In the genomic region with DNA sequence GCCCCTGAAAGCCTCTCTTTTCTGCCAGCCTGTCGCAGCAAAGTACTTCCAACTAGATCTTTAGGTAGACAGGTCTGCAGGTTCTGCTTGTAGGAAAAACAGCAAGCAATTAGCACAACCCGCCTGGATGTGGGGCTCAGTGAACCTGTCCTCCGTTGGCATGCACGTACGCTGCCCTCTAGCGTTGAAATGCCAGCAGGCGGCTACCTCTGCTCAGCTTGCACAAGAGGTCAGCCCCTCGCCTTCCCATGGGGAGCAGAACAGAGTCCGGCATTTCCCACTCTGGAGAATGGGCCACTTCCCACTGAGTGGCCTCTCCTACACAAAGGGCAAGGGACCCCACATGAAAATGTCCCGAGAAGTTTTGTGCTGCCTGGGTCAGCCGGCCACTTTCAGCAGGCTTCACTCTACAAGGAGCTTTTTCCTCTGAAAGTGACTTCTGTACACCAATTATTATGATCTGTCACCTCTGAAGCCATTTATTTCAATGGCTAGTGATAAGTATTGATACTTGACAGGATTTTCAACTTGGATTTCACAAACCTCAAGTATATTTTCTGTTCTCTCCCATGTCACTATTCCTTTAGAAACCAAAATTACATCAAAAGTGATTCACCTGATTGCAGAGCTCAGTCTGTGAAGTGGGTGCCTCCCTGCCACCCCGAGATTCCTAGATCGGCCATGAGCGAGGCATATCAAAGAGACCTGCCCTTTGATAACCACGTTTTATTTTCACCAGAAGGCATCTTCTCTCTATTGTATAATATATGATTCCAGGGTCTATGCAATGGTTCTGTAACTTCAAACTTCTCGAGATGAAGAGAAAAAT, we compare ENCODE assay signal across 9 cellular contexts. TPM values are rescaled to one million over a fixed set of nuclear protein-coding genes. Genes with fewer than 3 reads are reported as not detected.
A peak's percentile ranks its signal among the peaks of the same experiment; 100 is the strongest.
DNase-seq lines count a peak whose midpoint lies in the region; ATAC-seq and TF ChIP-seq lines count a peak whose summit lies in the region.
"Had no signal": no experiment of that assay in that cellular context is flagged by ENCODE, and none has a peak within 500 bp of the region (broad histone marks: within the 10 kb centered on the region; RNA-seq: fewer than 3 reads in every experiment).

No MANE protein-coding gene starts in this region.

- peaks cover 8% of the 10 kb centered on the region for H3K4me1 Mint-ChIP-seq in CD4-positive, alpha-beta T cell (ENCODE audit: low read depth)
- peaks cover 6% of the 10 kb centered on the region for H3K4me1 Mint-ChIP-seq in activated CD4-positive, alpha-beta T cell treated with anti-CD3 and anti-CD28 coated beads, Interleukin-2, amount 10 ng/mL, durations not matched to agents 7 days and 5 days
- peaks cover 3% of the 10 kb centered on the region for H3K4me1 Mint-ChIP-seq in memory B cell

- CTCF ChIA-PET in CD4-positive, alpha-beta T cell (lab: Charles Lee) = interaction anchor here (0.9 to 1.2 kb wide), 4 partner anchors 10 to 41 kb away, joined by 3 to 4 read pairs (median 3); no protein-coding TSS in a partner anchor
- CTCF ChIA-PET in activated CD4-positive, alpha-beta T cell treated with anti-CD3 and anti-CD28 coated beads, Interleukin-2, amount 10 ng/mL, durations not matched to agents 7 days and 5 days (lab: Charles Lee) = interaction anchor here (0.7 to 2.6 kb wide), 10 partner anchors 9 to 239 kb away, joined by 3 to 12 read pairs (median 3); no protein-coding TSS in a partner anchor

- H3K27me3 Mint-ChIP-seq in CD4-positive, alpha-beta T cell = peaks cover 71% of the 10 kb centered on the region
- H3K27me3 Mint-ChIP-seq in activated CD4-positive, alpha-beta T cell treated with anti-CD3 and anti-CD28 coated beads, Interleukin-2, amount 10 ng/mL, durations not matched to agents 7 days and 5 days = peaks cover 44% of the 10 kb centered on the region
- H3K27me3 Mint-ChIP-seq in memory B cell = peaks cover 13% of the 10 kb centered on the region

- H3K27me3 ChIP-seq in CD4-positive, alpha-beta T cell (ENCODE audit: control insufficient read depth, insufficient read depth, low read length) = peaks cover 24% of the 10 kb centered on the region

- POLR2A ChIA-PET in CD4-positive, alpha-beta T cell (lab: Charles Lee) = interaction anchor here (0.9 kb wide), 1 partner anchor 25 kb away, joined by 5 read pairs; no protein-coding TSS in a partner anchor
- POLR2A ChIA-PET in activated CD4-positive, alpha-beta T cell treated with anti-CD3 and anti-CD28 coated beads, Interleukin-2, amount 10 ng/mL, durations not matched to agents 7 days and 5 days (lab: Charles Lee) = no interaction called here

- H3K9me3 ChIP-seq in CD4-positive, alpha-beta T cell (ENCODE audit: control insufficient read depth, low read length) = no peaks in the 10 kb centered on the region

- no peaks in the 10 kb centered on the region for H3K36me3 Mint-ChIP-seq in CD4-positive, alpha-beta T cell (ENCODE audit: low read depth)
- H3K36me3 Mint-ChIP-seq in activated CD4-positive, alpha-beta T cell treated with anti-CD3 and anti-CD28 coated beads, Interleukin-2, amount 10 ng/mL, durations not matched to agents 7 days and 5 days (ENCODE audit: low read depth) = no peaks in the 10 kb centered on the region
- H3K36me3 Mint-ChIP-seq in memory B cell = no peaks in the 10 kb centered on the region
- H3K36me3 Mint-ChIP-seq: IgD-negative memory B cell had no signal

- peak; percentile 32 to 64 (median 43) for DNase-seq in CD4-positive, alpha-beta T cell
- DNase-seq in NCI-H460 (ENCODE audit: extremely low read depth, low read depth) = peak; percentile 62
- DNase-seq in activated CD4-positive, alpha-beta T cell treated with anti-CD3 and anti-CD28 coated beads, Interleukin-2, amount 10 ng/mL, durations not matched to agents 7 days and 5 days = peak; percentile 68
- peak; percentile 35 for DNase-seq in effector CD4-positive, alpha-beta T cell
- peak in 1 of 2 donors; percentile 32 for DNase-seq in memory B cell (ENCODE audit: low spot score in 2 of 2)
- DNase-seq in stimulated activated CD8-positive, alpha-beta memory T cell treated with anti-CD3 and anti-CD28 coated beads, Interleukin-15, amount 100 ng/mL, for 24 hours (ENCODE audit: low read depth) = peak; percentile 22
- DNase-seq in DMS114 treated with DMSO at 0.1 percent for 48 hours (lab: John Stamatoyannopoulos, UW; ENCODE audit: unreplicated experiment) = no peak

- peak; percentile 72 for TF ChIP-seq CTCF in CD4-positive, alpha-beta T cell (IDR thresholded peaks at IDR 0.05)

- H3K9me3 Mint-ChIP-seq in CD4-positive, alpha-beta T cell = no peaks in the 10 kb centered on the region
- no peaks in the 10 kb centered on the region for H3K9me3 Mint-ChIP-seq in activated CD4-positive, alpha-beta T cell treated with anti-CD3 and anti-CD28 coated beads, Interleukin-2, amount 10 ng/mL, durations not matched to agents 7 days and 5 days
- peaks cover 2% of the 10 kb centered on the region for H3K9me3 Mint-ChIP-seq in memory B cell

- no peak overlapping the region for H3K27ac Mint-ChIP-seq in CD4-positive, alpha-beta T cell
- no peak overlapping the region for H3K27ac Mint-ChIP-seq in activated CD4-positive, alpha-beta T cell treated with anti-CD3 and anti-CD28 coated beads, Interleukin-2, amount 10 ng/mL, durations not matched to agents 7 days and 5 days
- H3K27ac Mint-ChIP-seq in memory B cell = peak overlapping the region; percentile 24
- H3K27ac Mint-ChIP-seq: IgD-negative memory B cell had no signal

- intact Hi-C loops in CD4-positive, alpha-beta T cell (cut with DNase I, micrococcal nuclease) = loop anchor here in 1 of 2 experiments (2.0 kb wide), 1 partner anchor 24 kb away; no protein-coding TSS in a partner anchor

- peak; percentile 69 for ATAC-seq in CD4-positive, alpha-beta T cell (ENCODE audit: poor library complexity)
- ATAC-seq in GM21723 (IDR thresholded peaks at IDR 0.05; ENCODE audit: unreplicated experiment) (peak; percentile 49), memory B cell (ENCODE audit: low read depth) (no peak)

- H3K4me3 Mint-ChIP-seq in CD4-positive, alpha-beta T cell = no peak overlapping the region
- no peak overlapping the region for H3K4me3 Mint-ChIP-seq in activated CD4-positive, alpha-beta T cell treated with anti-CD3 and anti-CD28 coated beads, Interleukin-2, amount 10 ng/mL, durations not matched to agents 7 days and 5 days
- no peak overlapping the region for H3K4me3 Mint-ChIP-seq in memory B cell
- H3K4me3 Mint-ChIP-seq: IgD-negative memory B cell had no signal

- no peak overlapping the region for H3K27ac ChIP-seq in CD4-positive, alpha-beta T cell (ENCODE audit: low read depth, low read length)

RNA-seq across cellular contexts. Expression of gene JCAD, which starts 56.7 kb away (rescaled TPM):
- not detected for total RNA-seq in CD4-positive, alpha-beta T cell
- 16.0 and 19.1 TPM in 2 replicates for total RNA-seq in NCI-H460 (2014; rRNA removed; shearing (Covaris generic))
- polyA plus RNA-seq in NCI-H460 (2014; cell fraction: nucleus; rRNA removed) = 2.8 and 3.4 TPM in 2 replicates
- under 1 TPM in 1 of 2 experiments, not detected in 1; 0.12 TPM for total RNA-seq in activated CD4-positive, alpha-beta T cell treated with anti-CD3 and anti-CD28 coated beads, Interleukin-2, amount 10 ng/mL, durations not matched to agents 7 days and 5 days
- polyA plus RNA-seq: IgD-negative memory B cell had no signal

Comparison
In these comparisons a context has a peak if more than half of its experiments do, and no peak if none do; other contexts are left out.
1. RNA of gene JCAD, which starts 56.7 kb away (total RNA-seq): 16.0 to 19.1 TPM in NCI-H460; 0.12 TPM in activated CD4-positive, alpha-beta T cell treated with anti-CD3 and anti-CD28 coated beads, Interleukin-2, amount 10 ng/mL, durations not matched to agents 7 days and 5 days and not detected in CD4-positive, alpha-beta T cell; every median in the first group is over 10 times any median in the second.